In the genomic region with DNA sequence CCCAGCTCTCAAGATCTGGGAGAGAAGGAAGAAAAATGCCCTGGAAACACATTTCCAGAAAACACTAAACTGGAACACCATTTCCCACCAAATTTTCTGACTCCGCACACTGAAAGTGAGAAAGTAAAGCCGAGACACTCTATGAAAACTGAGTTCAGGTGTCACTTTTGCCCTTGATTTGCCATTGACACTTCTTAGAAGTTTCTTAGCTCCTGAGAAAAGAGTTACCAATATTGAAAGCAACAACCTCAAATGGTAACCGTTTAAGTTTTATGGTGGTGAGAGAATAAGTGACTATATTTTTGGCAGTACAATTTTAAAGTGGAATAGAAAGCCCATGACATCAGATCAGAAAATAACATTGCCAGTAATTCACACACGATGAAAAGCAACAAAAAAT, we compare ENCODE assay signal across 19 cellular contexts. TPM values are rescaled to one million over a fixed set of nuclear protein-coding genes. Genes with fewer than 3 reads are reported as not detected.
A peak's percentile ranks its signal among the peaks of the same experiment; 100 is the strongest.
DNase-seq lines count a peak whose midpoint lies in the region; ATAC-seq, FAIRE-seq and TF ChIP-seq lines count a peak whose summit lies in the region.
"Had no signal": no experiment of that assay in that cellular context is flagged by ENCODE, and none has a peak within 500 bp of the region (broad histone marks: within the 10 kb centered on the region; RNA-seq: fewer than 3 reads in every experiment).

No MANE protein-coding gene starts in this region.

- in situ Hi-C loops in G401 (cut with HindIII; ENCODE audit: low sequenced_read_pairs) = no loop called here

- FAIRE-seq in GM12891 (lab: Jason Lieb, UNC) = peak; percentile 59
- FAIRE-seq: colon, islet of Langerhans had no signal

- ATAC-seq in GM18909 (IDR thresholded peaks at IDR 0.05; ENCODE audit: poor library complexity, unreplicated experiment) = peak; percentile 45
- peak; percentile 29 for ATAC-seq in GM21825 (IDR thresholded peaks at IDR 0.05; ENCODE audit: unreplicated experiment)
- peak; percentile 40 for ATAC-seq in HG03520 (IDR thresholded peaks at IDR 0.05; ENCODE audit: unreplicated experiment)
- ATAC-seq: T-helper 17 cell had no signal

- no peak for TF ChIP-seq POLR2A in GM12891 (IDR thresholded peaks at IDR 0.05; ENCODE audit: low read depth, low read length)

- DNase-seq in GM12891 (ENCODE audit: insufficient read length, low spot score) (no peak), SKM-1 (lab: John Stamatoyannopoulos, UW; ENCODE audit: unreplicated experiment) (no peak), epidermal melanocyte (ENCODE audit: insufficient read length, low spot score) (no peak), G401 (ENCODE audit: low spot score) (no peak), NCI-H2196 treated with DMSO at 0.1 percent for 48 hours (lab: John Stamatoyannopoulos, UW; ENCODE audit: unreplicated experiment) (no peak)
- DNase-seq: activated CD8-positive, alpha-beta memory T cell treated with anti-CD3 and anti-CD28 coated beads for 24 hours; DND-41; KG1; NCI-H187; OCI-M1; stimulated activated CD4-positive, alpha-beta T cell treated with anti-CD3 and anti-CD28 coated beads, Interleukin-2, amount 100 ng/mL, for 24 hours; stimulated activated naive CD4-positive, alpha-beta T cell; T-helper 17 cell had no signal

TF ChIP-seq in GM12891, 5 proteins besides CTCF, POLR2A, EP300 and RAD21:
- TF ChIP-seq PAX5 (IDR thresholded peaks at IDR 0.05; ENCODE audit: insufficient read depth, low read length, severe bottlenecking) (no peak), TAF1 (IDR thresholded peaks at IDR 0.05; ENCODE audit: low read depth, low read length) (no peak), SPI1 (IDR thresholded peaks at IDR 0.05; ENCODE audit: low read depth, low read length) (no peak), POU2F2 (IDR thresholded peaks at IDR 0.05; ENCODE audit: low read depth, low read length) (no peak), POLR2AphosphoS5 (IDR thresholded peaks at IDR 0.05; ENCODE audit: low read depth, low read length) (no peak)

RNA-seq across cellular contexts. Expression of gene CD86, which starts 39.0 kb away (rescaled TPM):
- 14.8 TPM for polyA plus RNA-seq in GM12891 (2012; ENCODE audit: low read depth, missing spikeins)
- not detected in 2 replicates for total RNA-seq in G401 (2014; rRNA removed; shearing (Covaris generic))
- total RNA-seq: pulmonary artery endothelial cell had no signal
